In the genomic region with DNA sequence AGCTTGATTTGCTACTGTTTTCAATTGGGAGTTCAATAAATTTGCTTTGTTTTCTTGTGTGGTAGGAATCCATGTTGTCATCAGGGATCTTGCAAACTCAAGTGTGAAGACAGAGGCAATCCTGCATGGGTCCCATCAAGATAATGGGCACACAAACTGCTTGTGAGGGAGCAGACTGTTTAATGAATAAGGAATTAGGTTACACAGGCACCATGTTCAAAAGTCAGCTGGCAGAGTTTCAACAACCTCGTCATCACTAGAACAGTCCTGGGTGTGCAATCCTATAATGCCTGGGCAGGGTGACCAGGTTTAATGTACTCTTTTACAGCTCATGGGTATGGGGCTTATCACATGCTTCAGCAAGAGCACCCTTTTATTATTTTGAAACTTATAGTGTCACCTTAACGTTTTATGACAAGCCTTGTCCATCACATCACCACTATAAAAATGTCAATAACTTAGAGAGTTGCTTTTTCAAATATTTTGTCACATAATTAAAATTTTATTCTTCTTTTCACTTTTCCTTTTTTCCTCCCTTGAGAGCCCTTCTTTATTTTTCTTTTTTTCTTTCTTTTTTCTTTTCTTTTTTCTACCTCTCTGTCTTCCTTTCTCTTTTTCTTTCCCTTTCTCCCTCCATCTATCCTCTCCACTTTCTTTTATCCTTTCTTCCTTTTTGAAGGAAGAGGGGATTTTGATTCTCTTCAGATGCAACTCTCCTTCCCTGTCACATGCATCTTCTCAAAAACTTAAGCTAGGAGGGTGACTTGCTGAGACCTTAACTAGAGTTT, we compare ENCODE assay signal across 1 cellular context.
TF ChIP-seq lines count a peak whose summit lies in the region.

No MANE protein-coding gene starts in this region.

TF ChIP-seq in HEK293, 187 proteins besides CTCF, POLR2A, EP300 and RAD21 (continued from another document and continues in another):
- TF ChIP-seq ZNF23 (tag by site-specific recombination; IDR thresholded peaks at IDR 0.05; ENCODE audit: borderline replicate concordance) (no peak), ZNF664 (tag by site-specific recombination; IDR thresholded peaks at IDR 0.05) (peak; percentile 74), ZNF596 (tag by site-specific recombination; IDR thresholded peaks at IDR 0.05) (no peak), ZBTB17 (tag by site-specific recombination; IDR thresholded peaks at IDR 0.05) (no peak; the same call in 1 of the 2 replicates), ZXDB (tag by site-specific recombination; IDR thresholded peaks at IDR 0.05) (0 out of 2 replicates have a peak, but pooled peaks have one; percentile 30), ZNF350 (tag by site-specific recombination; IDR thresholded peaks at IDR 0.05) (no peak), MZF1 (tag by site-specific recombination; IDR thresholded peaks at IDR 0.05; ENCODE audit: borderline replicate concordance) (peak; percentile 70), ZNF416 (tag by site-specific recombination; IDR thresholded peaks at IDR 0.05) (no peak), ZNF629 (tag by site-specific recombination; IDR thresholded peaks at IDR 0.05) (peak; percentile 39; the same call in 1 of the 2 replicates), BCL11B (tag by site-specific recombination; IDR thresholded peaks at IDR 0.05; ENCODE audit: low read depth) (no peak), ZNF223 (tag by site-specific recombination; IDR thresholded peaks at IDR 0.05) (no peak), ZFP37 (tag by site-specific recombination; IDR thresholded peaks at IDR 0.05) (0 out of 2 replicates have a peak, but pooled peaks have one; percentile 74), SP2 (tag by site-specific recombination; IDR thresholded peaks at IDR 0.05) (no peak), KLF7 (tag by site-specific recombination; IDR thresholded peaks at IDR 0.05; ENCODE audit: borderline replicate concordance) (no peak), ZNF121 (tag by site-specific recombination; IDR thresholded peaks at IDR 0.05) (0 out of 2 replicates have a peak, but pooled peaks have one; percentile 56), ZNF366 (tag by site-specific recombination; conservative IDR thresholded peaks at IDR 0.05) (peak; percentile 92), ZNF157 (tag by site-specific recombination; IDR thresholded peaks at IDR 0.05) (no peak), ZNF585B (tag by site-specific recombination; IDR thresholded peaks at IDR 0.05) (no peak), KLF16 (tag by site-specific recombination; IDR thresholded peaks at IDR 0.05) (peak; percentile 25; the same call in 1 of the 2 replicates)
- TF ChIP-seq, protein P1, sequence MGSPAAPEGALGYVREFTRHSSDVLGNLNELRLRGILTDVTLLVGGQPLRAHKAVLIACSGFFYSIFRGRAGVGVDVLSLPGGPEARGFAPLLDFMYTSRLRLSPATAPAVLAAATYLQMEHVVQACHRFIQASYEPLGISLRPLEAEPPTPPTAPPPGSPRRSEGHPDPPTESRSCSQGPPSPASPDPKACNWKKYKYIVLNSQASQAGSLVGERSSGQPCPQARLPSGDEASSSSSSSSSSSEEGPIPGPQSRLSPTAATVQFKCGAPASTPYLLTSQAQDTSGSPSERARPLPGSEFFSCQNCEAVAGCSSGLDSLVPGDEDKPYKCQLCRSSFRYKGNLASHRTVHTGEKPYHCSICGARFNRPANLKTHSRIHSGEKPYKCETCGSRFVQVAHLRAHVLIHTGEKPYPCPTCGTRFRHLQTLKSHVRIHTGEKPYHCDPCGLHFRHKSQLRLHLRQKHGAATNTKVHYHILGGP (tag by site-specific recombination; IDR thresholded peaks at IDR 0.05) = no peak
- TF ChIP-seq, protein P2, sequence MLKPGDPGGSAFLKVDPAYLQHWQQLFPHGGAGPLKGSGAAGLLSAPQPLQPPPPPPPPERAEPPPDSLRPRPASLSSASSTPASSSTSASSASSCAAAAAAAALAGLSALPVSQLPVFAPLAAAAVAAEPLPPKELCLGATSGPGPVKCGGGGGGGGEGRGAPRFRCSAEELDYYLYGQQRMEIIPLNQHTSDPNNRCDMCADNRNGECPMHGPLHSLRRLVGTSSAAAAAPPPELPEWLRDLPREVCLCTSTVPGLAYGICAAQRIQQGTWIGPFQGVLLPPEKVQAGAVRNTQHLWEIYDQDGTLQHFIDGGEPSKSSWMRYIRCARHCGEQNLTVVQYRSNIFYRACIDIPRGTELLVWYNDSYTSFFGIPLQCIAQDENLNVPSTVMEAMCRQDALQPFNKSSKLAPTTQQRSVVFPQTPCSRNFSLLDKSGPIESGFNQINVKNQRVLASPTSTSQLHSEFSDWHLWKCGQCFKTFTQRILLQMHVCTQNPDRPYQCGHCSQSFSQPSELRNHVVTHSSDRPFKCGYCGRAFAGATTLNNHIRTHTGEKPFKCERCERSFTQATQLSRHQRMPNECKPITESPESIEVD (tag by site-specific recombination; IDR thresholded peaks at IDR 0.05) = no peak
- TF ChIP-seq, protein P3, sequence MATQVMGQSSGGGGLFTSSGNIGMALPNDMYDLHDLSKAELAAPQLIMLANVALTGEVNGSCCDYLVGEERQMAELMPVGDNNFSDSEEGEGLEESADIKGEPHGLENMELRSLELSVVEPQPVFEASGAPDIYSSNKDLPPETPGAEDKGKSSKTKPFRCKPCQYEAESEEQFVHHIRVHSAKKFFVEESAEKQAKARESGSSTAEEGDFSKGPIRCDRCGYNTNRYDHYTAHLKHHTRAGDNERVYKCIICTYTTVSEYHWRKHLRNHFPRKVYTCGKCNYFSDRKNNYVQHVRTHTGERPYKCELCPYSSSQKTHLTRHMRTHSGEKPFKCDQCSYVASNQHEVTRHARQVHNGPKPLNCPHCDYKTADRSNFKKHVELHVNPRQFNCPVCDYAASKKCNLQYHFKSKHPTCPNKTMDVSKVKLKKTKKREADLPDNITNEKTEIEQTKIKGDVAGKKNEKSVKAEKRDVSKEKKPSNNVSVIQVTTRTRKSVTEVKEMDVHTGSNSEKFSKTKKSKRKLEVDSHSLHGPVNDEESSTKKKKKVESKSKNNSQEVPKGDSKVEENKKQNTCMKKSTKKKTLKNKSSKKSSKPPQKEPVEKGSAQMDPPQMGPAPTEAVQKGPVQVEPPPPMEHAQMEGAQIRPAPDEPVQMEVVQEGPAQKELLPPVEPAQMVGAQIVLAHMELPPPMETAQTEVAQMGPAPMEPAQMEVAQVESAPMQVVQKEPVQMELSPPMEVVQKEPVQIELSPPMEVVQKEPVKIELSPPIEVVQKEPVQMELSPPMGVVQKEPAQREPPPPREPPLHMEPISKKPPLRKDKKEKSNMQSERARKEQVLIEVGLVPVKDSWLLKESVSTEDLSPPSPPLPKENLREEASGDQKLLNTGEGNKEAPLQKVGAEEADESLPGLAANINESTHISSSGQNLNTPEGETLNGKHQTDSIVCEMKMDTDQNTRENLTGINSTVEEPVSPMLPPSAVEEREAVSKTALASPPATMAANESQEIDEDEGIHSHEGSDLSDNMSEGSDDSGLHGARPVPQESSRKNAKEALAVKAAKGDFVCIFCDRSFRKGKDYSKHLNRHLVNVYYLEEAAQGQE (tag by site-specific recombination; IDR thresholded peaks at IDR 0.05) = no peak
- TF ChIP-seq, protein P4, sequence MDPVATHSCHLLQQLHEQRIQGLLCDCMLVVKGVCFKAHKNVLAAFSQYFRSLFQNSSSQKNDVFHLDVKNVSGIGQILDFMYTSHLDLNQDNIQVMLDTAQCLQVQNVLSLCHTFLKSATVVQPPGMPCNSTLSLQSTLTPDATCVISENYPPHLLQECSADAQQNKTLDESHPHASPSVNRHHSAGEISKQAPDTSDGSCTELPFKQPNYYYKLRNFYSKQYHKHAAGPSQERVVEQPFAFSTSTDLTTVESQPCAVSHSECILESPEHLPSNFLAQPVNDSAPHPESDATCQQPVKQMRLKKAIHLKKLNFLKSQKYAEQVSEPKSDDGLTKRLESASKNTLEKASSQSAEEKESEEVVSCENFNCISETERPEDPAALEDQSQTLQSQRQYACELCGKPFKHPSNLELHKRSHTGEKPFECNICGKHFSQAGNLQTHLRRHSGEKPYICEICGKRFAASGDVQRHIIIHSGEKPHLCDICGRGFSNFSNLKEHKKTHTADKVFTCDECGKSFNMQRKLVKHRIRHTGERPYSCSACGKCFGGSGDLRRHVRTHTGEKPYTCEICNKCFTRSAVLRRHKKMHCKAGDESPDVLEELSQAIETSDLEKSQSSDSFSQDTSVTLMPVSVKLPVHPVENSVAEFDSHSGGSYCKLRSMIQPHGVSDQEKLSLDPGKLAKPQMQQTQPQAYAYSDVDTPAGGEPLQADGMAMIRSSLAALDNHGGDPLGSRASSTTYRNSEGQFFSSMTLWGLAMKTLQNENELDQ (tag by site-specific recombination; IDR thresholded peaks at IDR 0.05; ENCODE audit: low read depth) = 0 out of 2 replicates have a peak, but pooled peaks have one; percentile 2
- TF ChIP-seq, protein P5, sequence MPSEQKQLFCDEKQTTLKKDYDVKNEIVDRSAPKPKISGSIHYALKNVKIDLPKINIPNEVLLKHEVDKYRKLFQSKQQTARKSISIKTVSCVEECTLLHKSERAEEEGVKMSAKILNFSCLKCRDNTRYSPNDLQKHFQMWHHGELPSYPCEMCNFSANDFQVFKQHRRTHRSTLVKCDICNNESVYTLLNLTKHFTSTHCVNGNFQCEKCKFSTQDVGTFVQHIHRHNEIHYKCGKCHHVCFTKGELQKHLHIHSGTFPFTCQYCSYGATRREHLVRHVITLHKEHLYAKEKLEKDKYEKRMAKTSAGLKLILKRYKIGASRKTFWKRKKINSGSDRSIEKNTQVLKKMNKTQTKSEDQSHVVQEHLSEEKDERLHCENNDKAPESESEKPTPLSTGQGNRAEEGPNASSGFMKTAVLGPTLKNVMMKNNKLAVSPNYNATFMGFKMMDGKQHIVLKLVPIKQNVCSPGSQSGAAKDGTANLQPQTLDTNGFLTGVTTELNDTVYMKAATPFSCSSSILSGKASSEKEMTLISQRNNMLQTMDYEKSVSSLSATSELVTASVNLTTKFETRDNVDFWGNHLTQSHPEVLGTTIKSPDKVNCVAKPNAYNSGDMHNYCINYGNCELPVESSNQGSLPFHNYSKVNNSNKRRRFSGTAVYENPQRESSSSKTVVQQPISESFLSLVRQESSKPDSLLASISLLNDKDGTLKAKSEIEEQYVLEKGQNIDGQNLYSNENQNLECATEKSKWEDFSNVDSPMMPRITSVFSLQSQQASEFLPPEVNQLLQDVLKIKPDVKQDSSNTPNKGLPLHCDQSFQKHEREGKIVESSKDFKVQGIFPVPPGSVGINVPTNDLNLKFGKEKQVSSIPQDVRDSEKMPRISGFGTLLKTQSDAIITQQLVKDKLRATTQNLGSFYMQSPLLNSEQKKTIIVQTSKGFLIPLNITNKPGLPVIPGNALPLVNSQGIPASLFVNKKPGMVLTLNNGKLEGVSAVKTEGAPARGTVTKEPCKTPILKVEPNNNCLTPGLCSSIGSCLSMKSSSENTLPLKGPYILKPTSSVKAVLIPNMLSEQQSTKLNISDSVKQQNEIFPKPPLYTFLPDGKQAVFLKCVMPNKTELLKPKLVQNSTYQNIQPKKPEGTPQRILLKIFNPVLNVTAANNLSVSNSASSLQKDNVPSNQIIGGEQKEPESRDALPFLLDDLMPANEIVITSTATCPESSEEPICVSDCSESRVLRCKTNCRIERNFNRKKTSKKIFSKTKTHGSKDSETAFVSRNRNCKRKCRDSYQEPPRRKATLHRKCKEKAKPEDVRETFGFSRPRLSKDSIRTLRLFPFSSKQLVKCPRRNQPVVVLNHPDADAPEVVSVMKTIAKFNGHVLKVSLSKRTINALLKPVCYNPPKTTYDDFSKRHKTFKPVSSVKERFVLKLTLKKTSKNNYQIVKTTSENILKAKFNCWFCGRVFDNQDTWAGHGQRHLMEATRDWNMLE (tag by site-specific recombination; conservative IDR thresholded peaks at IDR 0.05; ENCODE audit: low read depth) = no peak
- TF ChIP-seq, protein P6, sequence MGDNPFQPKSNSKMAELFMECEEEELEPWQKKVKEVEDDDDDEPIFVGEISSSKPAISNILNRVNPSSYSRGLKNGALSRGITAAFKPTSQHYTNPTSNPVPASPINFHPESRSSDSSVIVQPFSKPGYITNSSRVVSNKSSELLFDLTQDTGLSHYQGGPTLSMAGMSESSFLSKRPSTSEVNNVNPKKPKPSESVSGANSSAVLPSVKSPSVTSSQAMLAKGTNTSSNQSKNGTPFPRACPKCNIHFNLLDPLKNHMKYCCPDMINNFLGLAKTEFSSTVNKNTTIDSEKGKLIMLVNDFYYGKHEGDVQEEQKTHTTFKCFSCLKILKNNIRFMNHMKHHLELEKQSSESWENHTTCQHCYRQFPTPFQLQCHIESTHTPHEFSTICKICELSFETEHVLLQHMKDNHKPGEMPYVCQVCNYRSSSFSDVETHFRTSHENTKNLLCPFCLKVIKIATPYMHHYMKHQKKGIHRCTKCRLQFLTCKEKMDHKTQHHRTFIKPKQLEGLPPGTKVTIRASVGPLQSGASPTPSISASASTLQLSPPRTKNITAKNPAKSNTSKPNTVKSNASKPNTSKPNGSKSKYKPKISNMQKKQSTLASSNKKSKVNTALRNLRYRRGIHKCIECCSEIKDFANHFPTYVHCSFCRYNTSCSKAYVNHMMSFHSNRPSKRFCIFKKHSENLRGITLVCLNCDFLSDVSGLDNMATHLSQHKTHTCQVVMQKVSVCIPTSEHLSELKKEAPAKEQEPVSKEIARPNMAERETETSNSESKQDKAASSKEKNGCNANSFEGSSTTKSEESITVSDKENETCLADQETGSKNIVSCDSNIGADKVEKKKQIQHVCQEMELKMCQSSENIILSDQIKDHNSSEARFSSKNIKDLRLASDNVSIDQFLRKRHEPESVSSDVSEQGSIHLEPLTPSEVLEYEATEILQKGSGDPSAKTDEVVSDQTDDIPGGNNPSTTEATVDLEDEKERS (tag by site-specific recombination; IDR thresholded peaks at IDR 0.05) = no peak
- TF ChIP-seq, protein P7, sequence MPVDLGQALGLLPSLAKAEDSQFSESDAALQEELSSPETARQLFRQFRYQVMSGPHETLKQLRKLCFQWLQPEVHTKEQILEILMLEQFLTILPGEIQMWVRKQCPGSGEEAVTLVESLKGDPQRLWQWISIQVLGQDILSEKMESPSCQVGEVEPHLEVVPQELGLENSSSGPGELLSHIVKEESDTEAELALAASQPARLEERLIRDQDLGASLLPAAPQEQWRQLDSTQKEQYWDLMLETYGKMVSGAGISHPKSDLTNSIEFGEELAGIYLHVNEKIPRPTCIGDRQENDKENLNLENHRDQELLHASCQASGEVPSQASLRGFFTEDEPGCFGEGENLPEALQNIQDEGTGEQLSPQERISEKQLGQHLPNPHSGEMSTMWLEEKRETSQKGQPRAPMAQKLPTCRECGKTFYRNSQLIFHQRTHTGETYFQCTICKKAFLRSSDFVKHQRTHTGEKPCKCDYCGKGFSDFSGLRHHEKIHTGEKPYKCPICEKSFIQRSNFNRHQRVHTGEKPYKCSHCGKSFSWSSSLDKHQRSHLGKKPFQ (tag by site-specific recombination; IDR thresholded peaks at IDR 0.05) = peak; percentile 68; the same call in 1 of the 2 replicates
- TF ChIP-seq, protein P8, sequence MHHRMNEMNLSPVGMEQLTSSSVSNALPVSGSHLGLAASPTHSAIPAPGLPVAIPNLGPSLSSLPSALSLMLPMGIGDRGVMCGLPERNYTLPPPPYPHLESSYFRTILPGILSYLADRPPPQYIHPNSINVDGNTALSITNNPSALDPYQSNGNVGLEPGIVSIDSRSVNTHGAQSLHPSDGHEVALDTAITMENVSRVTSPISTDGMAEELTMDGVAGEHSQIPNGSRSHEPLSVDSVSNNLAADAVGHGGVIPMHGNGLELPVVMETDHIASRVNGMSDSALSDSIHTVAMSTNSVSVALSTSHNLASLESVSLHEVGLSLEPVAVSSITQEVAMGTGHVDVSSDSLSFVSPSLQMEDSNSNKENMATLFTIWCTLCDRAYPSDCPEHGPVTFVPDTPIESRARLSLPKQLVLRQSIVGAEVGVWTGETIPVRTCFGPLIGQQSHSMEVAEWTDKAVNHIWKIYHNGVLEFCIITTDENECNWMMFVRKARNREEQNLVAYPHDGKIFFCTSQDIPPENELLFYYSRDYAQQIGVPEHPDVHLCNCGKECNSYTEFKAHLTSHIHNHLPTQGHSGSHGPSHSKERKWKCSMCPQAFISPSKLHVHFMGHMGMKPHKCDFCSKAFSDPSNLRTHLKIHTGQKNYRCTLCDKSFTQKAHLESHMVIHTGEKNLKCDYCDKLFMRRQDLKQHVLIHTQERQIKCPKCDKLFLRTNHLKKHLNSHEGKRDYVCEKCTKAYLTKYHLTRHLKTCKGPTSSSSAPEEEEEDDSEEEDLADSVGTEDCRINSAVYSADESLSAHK (tag by site-specific recombination; IDR thresholded peaks at IDR 0.05) = peak; percentile 38; the same call in 1 of the 2 replicates
